1 cellular context compared by ENCODE assay signal in genomic region chr9:122814545-122814944, GRCh38.
TF ChIP-seq lines count a peak whose summit lies in the region.

No MANE protein-coding gene starts in this region.

TF ChIP-seq in IMR-90, 13 proteins besides CTCF, POLR2A, EP300 and RAD21:
- TF ChIP-seq MXI1 (IDR thresholded peaks at IDR 0.05; ENCODE audit: borderline replicate concordance, low read depth, low read length), result no peak
